ENCODE assay signal across 18 cellular contexts in genomic region chr2:166764216-166764615, GRCh38.
"Had no signal": no experiment of that assay in that cellular context is flagged by ENCODE, and none has a peak within 500 bp of the region (broad histone marks: within the 10 kb centered on the region; RNA-seq: fewer than 3 reads in every experiment).

No MANE protein-coding gene starts in this region.

- H3K27me3 ChIP-seq: adrenal gland, breast epithelium, gastrocnemius medialis, pancreas, spleen, tibial artery, uterus had no signal

- H3K27me3 Mint-ChIP-seq: naive thymus-derived CD4-positive, alpha-beta T cell; stimulated activated naive B cell treated with anti-CD40 and anti-IgM and Interleukin-4, amounts not matched to agents 10 μg/mL and 1 μg/mL and 100 μg/mL, for 72 hours had no signal

- H3K27ac ChIP-seq: adrenal gland, breast epithelium, coronary artery, gastrocnemius medialis, pancreas, spleen, tibial artery, uterus, WERI-Rb-1 had no signal

- FAIRE-seq: astrocyte, pancreas had no signal

- H3K4me3 ChIP-seq: adrenal gland, breast epithelium, coronary artery, gastrocnemius medialis, pancreas, spleen, tibial artery, uterus had no signal

- H3K4me1 ChIP-seq: adrenal gland, breast epithelium, gastrocnemius medialis, pancreas, spleen, tibial artery, uterus had no signal

- DNase-seq: activated CD4-positive, alpha-beta T cell treated with anti-CD3 and anti-CD28 coated beads, Interleukin-2, amount 50 U/mL, for 48 hours; activated gamma-delta T cell treated with Interleukin-2 at 50 U/mL for 16 hours; adrenal gland; gastrocnemius medialis; head of caudate nucleus; mesenchymal stem cell; naive thymus-derived CD4-positive, alpha-beta T cell; pancreas; spleen; stimulated activated naive B cell treated with anti-CD40 and anti-IgM and Interleukin-4, amounts not matched to agents 10 μg/mL and 1 μg/mL and 100 μg/mL, for 72 hours; T-helper 2 cell; tibial artery; uterus; WERI-Rb-1 had no signal

- H3K36me3 ChIP-seq: adrenal gland, breast epithelium, gastrocnemius medialis, pancreas, spleen, tibial artery, uterus, WERI-Rb-1 had no signal

- H3K9me3 ChIP-seq: adrenal gland, gastrocnemius medialis, pancreas, tibial artery, uterus had no signal

- H3K27ac Mint-ChIP-seq: activated naive CD4-positive, alpha-beta T cell treated with anti-CD3 and anti-CD28 coated beads, Interleukin-2, amount 50 U/mL, for 72 hours; naive thymus-derived CD4-positive, alpha-beta T cell; stimulated activated naive B cell treated with anti-CD40 and anti-IgM and Interleukin-4, amounts not matched to agents 10 μg/mL and 1 μg/mL and 100 μg/mL, for 72 hours had no signal

- H3K36me3 Mint-ChIP-seq: activated naive CD4-positive, alpha-beta T cell treated with anti-CD3 and anti-CD28 coated beads, Interleukin-2, amount 50 U/mL, for 72 hours; naive thymus-derived CD4-positive, alpha-beta T cell; stimulated activated naive B cell treated with anti-CD40 and anti-IgM and Interleukin-4, amounts not matched to agents 10 μg/mL and 1 μg/mL and 100 μg/mL, for 72 hours had no signal

- H3K4me3 Mint-ChIP-seq: naive thymus-derived CD4-positive, alpha-beta T cell; stimulated activated naive B cell treated with anti-CD40 and anti-IgM and Interleukin-4, amounts not matched to agents 10 μg/mL and 1 μg/mL and 100 μg/mL, for 72 hours had no signal
